21 cellular contexts compared by ENCODE assay signal in the genomic region with DNA sequence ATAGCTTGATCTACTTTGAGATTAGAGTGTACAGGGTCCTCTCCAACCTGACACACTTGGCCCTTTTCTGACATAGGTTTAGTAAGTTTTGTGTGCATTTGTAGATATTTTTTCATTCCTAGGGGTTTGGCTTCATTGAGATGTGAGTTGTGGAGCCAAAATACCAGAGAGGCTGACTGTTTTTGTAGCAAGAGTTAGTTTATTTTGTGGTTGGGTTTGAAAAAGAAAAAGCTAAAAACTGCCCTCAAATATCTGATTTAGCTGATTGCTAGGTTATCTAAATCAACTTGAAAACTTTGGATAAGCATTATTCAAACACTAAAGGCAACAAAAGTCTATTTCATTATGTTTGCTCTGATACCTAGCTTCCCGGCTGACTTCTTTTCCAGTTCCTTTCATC.
A peak's percentile ranks its signal among the peaks of the same experiment; 100 is the strongest.
DNase-seq lines count a peak whose midpoint lies in the region; ATAC-seq and TF ChIP-seq lines count a peak whose summit lies in the region.
"Had no signal": no experiment of that assay in that cellular context is flagged by ENCODE, and none has a peak within 500 bp of the region (broad histone marks: within the 10 kb centered on the region; RNA-seq: fewer than 3 reads in every experiment).

No MANE protein-coding gene starts in this region.

- no peaks in the 10 kb centered on the region for H3K9me3 Mint-ChIP-seq in nephron
- no peaks in the 10 kb centered on the region for H3K9me3 Mint-ChIP-seq in activated T-cell treated with anti-CD3 and anti-CD28 coated beads, Interleukin-2, amount 50 U/mL, for 4 hours
- H3K9me3 Mint-ChIP-seq: CD4-positive, CD25-positive, alpha-beta regulatory T cell; CD8-positive, alpha-beta T cell; GM23338; H9 had no signal

- no peak for TF ChIP-seq CTCF in astrocyte of the cerebellum (IDR thresholded peaks at IDR 0.05; ENCODE audit: low read depth, low read length, missing control alignments)
- no peak for TF ChIP-seq CTCF in nephron (IDR thresholded peaks at IDR 0.05; ENCODE audit: unreplicated experiment in 3 of 3)

- H3K4me3 ChIP-seq in astrocyte of the cerebellum (ENCODE audit: low read depth, low read length): no peak overlapping the region
- H3K4me3 ChIP-seq: BLaER1, GM12878, GM23338 had no signal

- H3K27ac Mint-ChIP-seq in nephron: peak overlapping the region in 2 of 3 experiments; percentile 64 to 66
- H3K27ac Mint-ChIP-seq: B cell; CD4-positive, CD25-positive, alpha-beta regulatory T cell; CD8-positive, alpha-beta T cell; GM23338; H9 had no signal

- H3K27me3 Mint-ChIP-seq in nephron (ENCODE audit: low read depth): no peaks in the 10 kb centered on the region
- H3K27me3 Mint-ChIP-seq in activated T-cell treated with anti-CD3 and anti-CD28 coated beads, Interleukin-2, amount 50 U/mL, for 4 hours (ENCODE audit: low read depth): no peaks in the 10 kb centered on the region
- H3K27me3 Mint-ChIP-seq: B cell had no signal

- no peak overlapping the region for H3K4me3 Mint-ChIP-seq in nephron
- no peak overlapping the region for H3K4me3 Mint-ChIP-seq in activated T-cell treated with anti-CD3 and anti-CD28 coated beads, Interleukin-2, amount 50 U/mL, for 4 hours
- H3K4me3 Mint-ChIP-seq: B cell; CD8-positive, alpha-beta T cell; GM23338; H9 had no signal

- DNase-seq in M059J (ENCODE audit: low read depth) (peak; percentile 50), astrocyte of the cerebellum (ENCODE audit: low read depth) (peak; percentile 8), fibroblast of peridontal ligament (ENCODE audit: extremely low read depth) (peak; percentile 67), 8988T (no peak), NCI-H187 treated with DMSO at 0.1 percent for 48 hours (lab: John Stamatoyannopoulos, UW) (no peak)
- no peak for DNase-seq in activated T-cell treated with anti-CD3 and anti-CD28 coated beads, Interleukin-2, amount 50 U/mL, for 4 hours
- DNase-seq: Caco-2; CD4-positive, CD25-positive, alpha-beta regulatory T cell; CD8-positive, alpha-beta T cell; DMS153; DND-41; EL; GDM1; H9 had no signal

- no peak for ATAC-seq in GM21515 (IDR thresholded peaks at IDR 0.05; ENCODE audit: unreplicated experiment)
- no peak for ATAC-seq in activated T-cell treated with anti-CD3 and anti-CD28 coated beads, Interleukin-2, amount 50 U/mL, for 4 hours
- ATAC-seq: CD8-positive, alpha-beta T cell; GM12878; GM23338; HCT116 had no signal

- peaks cover 41% of the 10 kb centered on the region for H3K4me1 Mint-ChIP-seq in nephron
- H3K4me1 Mint-ChIP-seq in activated T-cell treated with anti-CD3 and anti-CD28 coated beads, Interleukin-2, amount 50 U/mL, for 4 hours (ENCODE audit: low read depth): peaks cover 4% of the 10 kb centered on the region

- no peaks in the 10 kb centered on the region for H3K36me3 Mint-ChIP-seq in nephron (ENCODE audit: low read depth)
- peaks cover 3% of the 10 kb centered on the region for H3K36me3 Mint-ChIP-seq in activated T-cell treated with anti-CD3 and anti-CD28 coated beads, Interleukin-2, amount 50 U/mL, for 4 hours (ENCODE audit: insufficient read depth)
- H3K36me3 Mint-ChIP-seq: CD4-positive, CD25-positive, alpha-beta regulatory T cell had no signal

- in situ Hi-C loops in astrocyte of the cerebellum (cut with HindIII; ENCODE audit: low sequenced_read_pairs): no loop called here

Comparison
In these comparisons a context has a peak if more than half of its experiments do, and no peak if none do; other contexts are left out.
1. DNase-seq: peak in M059J (single experiment), astrocyte of the cerebellum (single experiment) and fibroblast of peridontal ligament (single experiment); none in activated T-cell treated with anti-CD3 and anti-CD28 coated beads, Interleukin-2, amount 50 U/mL, for 4 hours (single experiment), 8988T (single experiment) and NCI-H187 treated with DMSO at 0.1 percent for 48 hours (single experiment).